Comparison of ENCODE assay signal across 22 cellular contexts in the genomic region with DNA sequence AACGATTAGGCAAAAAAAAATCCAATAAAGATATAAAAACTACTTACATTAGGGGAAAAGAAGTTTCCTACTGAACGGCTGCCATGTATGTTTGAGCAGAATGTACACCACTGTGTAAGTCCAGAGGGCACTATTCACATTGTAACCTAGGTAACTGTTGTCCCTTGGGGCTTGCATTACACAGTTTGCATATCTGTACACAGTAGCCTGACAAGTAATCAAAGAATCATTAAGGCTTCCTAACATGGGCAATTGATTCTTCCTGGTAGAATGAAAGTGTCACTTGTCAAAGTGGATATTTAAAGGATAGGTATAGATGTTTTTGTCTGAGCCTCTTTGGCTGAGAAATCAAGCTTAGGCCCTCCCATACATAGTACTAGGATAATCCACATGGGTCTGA.
DNase-seq lines count a peak whose midpoint lies in the region; ATAC-seq and TF ChIP-seq lines count a peak whose summit lies in the region.
"Had no signal": no experiment of that assay in that cellular context is flagged by ENCODE, and none has a peak within 500 bp of the region (broad histone marks: within the 10 kb centered on the region; RNA-seq: fewer than 3 reads in every experiment).

No MANE protein-coding gene starts in this region.

- peak; percentile 66 for ATAC-seq in GM18907 (IDR thresholded peaks at IDR 0.05; ENCODE audit: unreplicated experiment)
- peak; percentile 60 for ATAC-seq in HG03159 (IDR thresholded peaks at IDR 0.05; ENCODE audit: unreplicated experiment)
- ATAC-seq in central memory CD8-positive, alpha-beta T cell (replicated peaks; ENCODE audit: extremely low read depth, poor library complexity, severe bottlenecking), result no peak
- no peak for ATAC-seq in HG03045 (IDR thresholded peaks at IDR 0.05; ENCODE audit: unreplicated experiment)
- ATAC-seq: naive thymus-derived CD4-positive, alpha-beta T cell; PC-3 had no signal

- no peaks in the 10 kb centered on the region for H3K27me3 Mint-ChIP-seq in central memory CD8-positive, alpha-beta T cell

- H3K4me2 ChIP-seq in DOHH2 (ENCODE audit: low read length), result peak overlapping the region; percentile 32
- H3K4me2 ChIP-seq: hepatocyte had no signal

- no peaks in the 10 kb centered on the region for H3K9me2 ChIP-seq in DOHH2 (replicated peaks; ENCODE audit: control insufficient read depth, low read length)

- H3K9me3 ChIP-seq in DOHH2 (ENCODE audit: control insufficient read depth, insufficient read depth, low read length), result no peaks in the 10 kb centered on the region
- H3K9me3 ChIP-seq: HAP-1, MG63 had no signal

- no peak for DNase-seq in central memory CD8-positive, alpha-beta T cell (ENCODE audit: low spot score in 2 of 2)
- DNase-seq in Ammon's horn (ENCODE audit: low spot score) (no peak), NCI-H1105 treated with DMSO at 0.1 percent for 48 hours (lab: John Stamatoyannopoulos, UW) (no peak), NK-92 (lab: John Stamatoyannopoulos, UW; ENCODE audit: unreplicated experiment) (no peak)
- DNase-seq: activated CD4-positive, alpha-beta memory T cell treated with anti-CD3 and anti-CD28 coated beads for 36 hours; activated naive CD4-positive, alpha-beta T cell treated with anti-CD3 and anti-CD28 coated beads, Interleukin-2, amount 10 ng/mL, durations not matched to agents 7 days and 5 days; activated T-cell treated with anti-CD3 and anti-CD28 coated beads, Interleukin-2, amount 50 U/mL, for 24 hours; Caco-2; islet precursor cell; MG63; naive thymus-derived CD4-positive, alpha-beta T cell; NCI-H187 treated with DMSO at 0.1 percent for 48 hours; NCI-H510A; PC-3; SIG-M5 had no signal

- H3K79me2 ChIP-seq in DOHH2 (ENCODE audit: control insufficient read depth, low read length), result no peaks in the 10 kb centered on the region
- H3K79me2 ChIP-seq: hepatocyte had no signal

- peaks cover 22% of the 10 kb centered on the region for H3K9me3 Mint-ChIP-seq in central memory CD8-positive, alpha-beta T cell

- no peaks in the 10 kb centered on the region for H4K20me1 ChIP-seq in DOHH2 (ENCODE audit: control insufficient read depth, insufficient read depth, low read depth, low read length)

- peak overlapping the region; percentile 29 for H3K27ac Mint-ChIP-seq in central memory CD8-positive, alpha-beta T cell (ENCODE audit: low read depth)
- H3K27ac Mint-ChIP-seq: activated CD4-positive, alpha-beta memory T cell treated with anti-CD3 and anti-CD28 coated beads for 36 hours; activated naive CD4-positive, alpha-beta T cell treated with anti-CD3 and anti-CD28 coated beads, Interleukin-2, amount 10 ng/mL, durations not matched to agents 7 days and 5 days; activated T-cell treated with anti-CD3 and anti-CD28 coated beads, Interleukin-2, amount 50 U/mL, for 24 hours; naive thymus-derived CD4-positive, alpha-beta T cell; T-helper 1 cell treated with Interleukin-12 subunit alpha and Interleukin-12 subunit beta and Interleukin-4 antibody, amounts not matched to agents 30 μg/mL and 1 μg/mL, for 36 hours had no signal

- peak overlapping the region; percentile 53 for H3K4me3 Mint-ChIP-seq in central memory CD8-positive, alpha-beta T cell
- H3K4me3 Mint-ChIP-seq: activated CD4-positive, alpha-beta memory T cell treated with anti-CD3 and anti-CD28 coated beads for 36 hours; activated naive CD4-positive, alpha-beta T cell treated with anti-CD3 and anti-CD28 coated beads, Interleukin-2, amount 10 ng/mL, durations not matched to agents 7 days and 5 days; activated T-cell treated with anti-CD3 and anti-CD28 coated beads, Interleukin-2, amount 50 U/mL, for 24 hours; naive thymus-derived CD4-positive, alpha-beta T cell; T-helper 1 cell treated with Interleukin-12 subunit alpha and Interleukin-12 subunit beta and Interleukin-4 antibody, amounts not matched to agents 30 μg/mL and 1 μg/mL, for 36 hours had no signal

- peaks cover 13% of the 10 kb centered on the region for H3K36me3 Mint-ChIP-seq in central memory CD8-positive, alpha-beta T cell (ENCODE audit: insufficient read depth)

- no peak overlapping the region for H3K4me3 ChIP-seq in DOHH2 (ENCODE audit: low read length)
- H3K4me3 ChIP-seq: HAP-1, hepatocyte, MG63 had no signal

- H3K27me3 ChIP-seq in DOHH2 (ENCODE audit: control insufficient read depth, low read length), result no peaks in the 10 kb centered on the region
- H3K27me3 ChIP-seq: hepatocyte had no signal

- no peaks in the 10 kb centered on the region for H3K36me3 ChIP-seq in DOHH2 (ENCODE audit: control insufficient read depth, low read length)
- H3K36me3 ChIP-seq: HAP-1, MG63 had no signal

- peaks cover 30% of the 10 kb centered on the region for H3K4me1 ChIP-seq in DOHH2 (ENCODE audit: control insufficient read depth, low read length)
- H3K4me1 ChIP-seq: Caco-2, HAP-1 had no signal

- H3K27ac ChIP-seq in DOHH2 (ENCODE audit: low read depth, low read length), result no peak overlapping the region

- H3K4me1 Mint-ChIP-seq in central memory CD8-positive, alpha-beta T cell, result peaks cover 85% of the 10 kb centered on the region

- H3F3A ChIP-seq in DOHH2 (ENCODE audit: control insufficient read depth, insufficient read depth), result no peaks in the 10 kb centered on the region

- no peak for TF ChIP-seq CTCF in DOHH2 (IDR thresholded peaks at IDR 0.05; ENCODE audit: low read depth, low read length, poor library complexity, severe bottlenecking)

Comparison
In these comparisons a context has a peak if more than half of its experiments do, and no peak if none do; other contexts are left out.
1. ATAC-seq: peak in GM18907 (single experiment) and HG03159 (single experiment); none in central memory CD8-positive, alpha-beta T cell (single experiment) and HG03045 (single experiment).